Comparison of ENCODE assay signal across 29 cellular contexts in genomic region chr15:40424483-40425115, GRCh38.
"Had no signal": no experiment of that assay in that cellular context is flagged by ENCODE, and none has a peak within 500 bp of the region (broad histone marks: within the 10 kb centered on the region; RNA-seq: fewer than 3 reads in every experiment).

No MANE protein-coding gene starts in this region.

- H3K27ac Mint-ChIP-seq: activated CD4-positive, alpha-beta memory T cell treated with anti-CD3 and anti-CD28 coated beads for 36 hours; activated CD4-positive, alpha-beta T cell treated with anti-CD3 and anti-CD28 coated beads for 36 hours; activated naive CD4-positive, alpha-beta T cell treated with anti-CD3 and anti-CD28 coated beads, Interleukin-2, amount 50 U/mL, for 72 hours; activated T-helper 1 cell treated with anti-CD3 and anti-CD28 coated beads, Interleukin-12 subunit alpha, Interleukin-12 subunit beta, Interleukin-2, Interleukin-4 antibody, amounts not matched to agents 30 ng/mL and 10 ng/mL and 1 ng/mL, durations not matched to agents 14 hours and 24 hours and 36 hours; T-helper 1 cell treated with Interleukin-12 subunit alpha and Interleukin-12 subunit beta and Interleukin-4 antibody, amounts not matched to agents 30 μg/mL and 1 μg/mL, for 36 hours; WTC11 had no signal

- H3K9me3 Mint-ChIP-seq: activated CD4-positive, alpha-beta memory T cell treated with anti-CD3 and anti-CD28 coated beads for 36 hours; activated naive CD4-positive, alpha-beta T cell treated with anti-CD3 and anti-CD28 coated beads for 36 hours; activated naive CD4-positive, alpha-beta T cell treated with anti-CD3 and anti-CD28 coated beads, Interleukin-2, amount 50 U/mL, for 72 hours; activated T-cell treated with anti-CD3 and anti-CD28 coated beads, Interleukin-2, amount 50 U/mL, for 4 hours; activated T-helper 1 cell treated with anti-CD3 and anti-CD28 coated beads, Interleukin-12 subunit alpha, Interleukin-12 subunit beta, Interleukin-2, Interleukin-4 antibody, amounts not matched to agents 30 ng/mL and 10 ng/mL and 1 ng/mL, durations not matched to agents 14 hours and 24 hours and 36 hours; T-helper 1 cell treated with Interleukin-12 subunit alpha and Interleukin-12 subunit beta and Interleukin-4 antibody, amounts not matched to agents 30 μg/mL and 1 μg/mL, for 36 hours; T-helper 2 cell treated with Interferon-gamma antibody and Interleukin-4, amounts not matched to agents 5 μg/mL and 100 μg/mL, for 36 hours; WTC11 had no signal

- H3K4me3 Mint-ChIP-seq: activated CD4-positive, alpha-beta memory T cell treated with anti-CD3 and anti-CD28 coated beads for 36 hours; activated CD4-positive, alpha-beta T cell treated with anti-CD3 and anti-CD28 coated beads for 36 hours; activated naive CD4-positive, alpha-beta T cell treated with anti-CD3 and anti-CD28 coated beads for 36 hours; activated T-cell treated with anti-CD3 and anti-CD28 coated beads, Interleukin-2, amount 50 U/mL, for 4 hours; activated T-helper 1 cell treated with anti-CD3 and anti-CD28 coated beads, Interleukin-12 subunit alpha, Interleukin-12 subunit beta, Interleukin-2, Interleukin-4 antibody, amounts not matched to agents 30 ng/mL and 10 ng/mL and 1 ng/mL, durations not matched to agents 14 hours and 24 hours and 36 hours; T-helper 1 cell treated with Interleukin-12 subunit alpha and Interleukin-12 subunit beta and Interleukin-4 antibody, amounts not matched to agents 30 μg/mL and 1 μg/mL, for 36 hours; T-helper 2 cell treated with Interferon-gamma antibody and Interleukin-4, amounts not matched to agents 5 μg/mL and 100 μg/mL, for 36 hours; WTC11 had no signal

- H3K27ac ChIP-seq: adrenal gland, body of pancreas, breast epithelium, SK-N-MC had no signal

- DNase-seq: activated CD4-positive, alpha-beta memory T cell treated with anti-CD3 and anti-CD28 coated beads for 36 hours; activated CD4-positive, alpha-beta T cell treated with anti-CD3 and anti-CD28 coated beads for 36 hours; activated CD4-positive, alpha-beta T cell treated with anti-CD3 and anti-CD28 coated beads, Interleukin-2, amount 50 U/mL, for 1 hour; activated CD8-positive, alpha-beta memory T cell treated with anti-CD3 and anti-CD28 coated beads, Interleukin-2, amount 50 U/mL, for 4 hours; activated gamma-delta T cell treated with Interleukin-2 at 50 U/mL for 16 hours; activated naive CD4-positive, alpha-beta T cell treated with anti-CD3 and anti-CD28 coated beads for 36 hours; activated T-cell treated with anti-CD3 and anti-CD28 coated beads for 4 hours; activated T-cell treated with anti-CD3 and anti-CD28 coated beads, Interleukin-2, amount 50 U/mL, for 4 hours; adrenal gland; body of pancreas; MG63; NCI-H1048; NCI-H1436 treated with DMSO at 0.1 percent for 48 hours; NCI-H187; NCI-H2029 treated with DMSO at 0.1 percent for 48 hours; NCI-H2107; NCI-H2171; NCI-H510A; NCI-H526; NCI-H748 treated with DMSO at 0.1 percent for 48 hours; NK-92 treated with Interleukin-12 subunit alpha and Interleukin-12 subunit beta, amount 100 ng/mL, for 24 hours; Right ventricle myocardium superior had no signal

- H3K36me3 Mint-ChIP-seq: activated CD4-positive, alpha-beta memory T cell treated with anti-CD3 and anti-CD28 coated beads for 36 hours; activated naive CD4-positive, alpha-beta T cell treated with anti-CD3 and anti-CD28 coated beads, Interleukin-2, amount 50 U/mL, for 72 hours; WTC11 had no signal

- H3K9me3 ChIP-seq: adrenal gland, body of pancreas, breast epithelium, MG63 had no signal

- H3K36me3 ChIP-seq: adrenal gland, breast epithelium, MG63 had no signal

- H3K4me3 ChIP-seq: adrenal gland, body of pancreas, breast epithelium, MG63, SK-N-MC had no signal

- H3K4me1 Mint-ChIP-seq: activated CD4-positive, alpha-beta T cell treated with anti-CD3 and anti-CD28 coated beads for 36 hours had no signal

- H3K27me3 ChIP-seq: adrenal gland, body of pancreas, breast epithelium, MG63 had no signal

- H3K27me3 Mint-ChIP-seq: activated CD4-positive, alpha-beta memory T cell treated with anti-CD3 and anti-CD28 coated beads for 36 hours; activated CD4-positive, alpha-beta T cell treated with anti-CD3 and anti-CD28 coated beads for 36 hours had no signal
